ENCODE assay signal across 16 cellular contexts in the genomic region with DNA sequence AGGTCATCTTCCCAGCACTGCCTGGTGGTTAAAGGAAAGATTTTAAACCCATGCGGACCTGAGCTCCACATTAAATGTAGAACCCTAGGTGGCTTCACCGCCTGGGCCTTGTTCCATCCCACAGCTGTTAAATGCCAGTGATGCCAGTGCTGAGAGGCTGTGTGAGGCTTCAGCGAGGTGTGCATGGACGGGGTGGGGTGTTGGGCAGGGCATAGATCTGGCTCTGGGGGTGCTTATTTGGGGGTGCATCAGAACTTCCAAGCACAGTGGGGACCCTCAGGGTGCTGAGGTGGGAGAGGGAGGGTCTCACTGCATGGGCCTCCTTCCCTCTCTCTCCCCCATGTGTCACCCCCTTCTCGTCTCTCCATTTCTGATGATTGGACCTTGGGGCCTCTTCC.
DNase-seq lines count a peak whose midpoint lies in the region; ATAC-seq and TF ChIP-seq lines count a peak whose summit lies in the region.
"Had no signal": no experiment of that assay in that cellular context is flagged by ENCODE, and none has a peak within 500 bp of the region (broad histone marks: within the 10 kb centered on the region; RNA-seq: fewer than 3 reads in every experiment).

No MANE protein-coding gene starts in this region.

- peaks cover 0 to 3% of the 10 kb centered on the region in 2 experiments; a peak in 3 of 5 replicates for H3K9me3 Mint-ChIP-seq in H9
- peaks cover under 1% of the 10 kb centered on the region for H3K9me3 Mint-ChIP-seq in chondrocyte (ENCODE audit: low read depth)
- H3K9me3 Mint-ChIP-seq: CD8-positive, alpha-beta T cell had no signal

- no peak overlapping the region for H4K91ac ChIP-seq in H9 (ENCODE audit: insufficient read length, low read depth, low read length)

- no peaks in the 10 kb centered on the region for H3K23me2 ChIP-seq in H9 (ENCODE audit: insufficient read length, low read depth, low read length, poor library complexity, severe bottlenecking)

- H2AK5ac ChIP-seq in H9 (ENCODE audit: insufficient read length, low read length), result no peak overlapping the region

- H3K4me3 Mint-ChIP-seq in H9 (no peak overlapping the region), chondrocyte (ENCODE audit: unreplicated experiment) (no peak overlapping the region)
- H3K4me3 Mint-ChIP-seq: B cell; CD8-positive, alpha-beta T cell had no signal

- no peak overlapping the region for H4K8ac ChIP-seq in H9 (replicated peaks; ENCODE audit: insufficient read length, low read depth, low read length)

- no peaks in the 10 kb centered on the region for H3K79me2 ChIP-seq in H9 (ENCODE audit: insufficient read depth, low read length)

- H3K56ac ChIP-seq in H9 (ENCODE audit: insufficient read length, low read depth, low read length), result no peak overlapping the region

- H2BK20ac ChIP-seq in H9 (ENCODE audit: low read depth, low read length, poor library complexity, severe bottlenecking), result no peak overlapping the region

- no CpG with 5 or more reads among the region's 5 CpGs for WGBS in H9 (ENCODE audit: extremely low coverage, insufficient read length, low lambda C conversion rate)

- H3K79me1 ChIP-seq in H9 (ENCODE audit: insufficient read depth, low read depth, low read length, poor library complexity, severe bottlenecking), result no peaks in the 10 kb centered on the region

- peak overlapping the region; percentile 27; the same call in 1 of the 2 replicates for H3K14ac ChIP-seq in H9 (ENCODE audit: insufficient read depth, low read length)

- H3K9ac ChIP-seq in H9 (ENCODE audit: extremely low read depth, insufficient read length, low read length), result no peak overlapping the region
- H3K9ac ChIP-seq: BLaER1 treated with 17β-estradiol and CSF1 and Interleukin-3, amounts not matched to agents 10 nM and 100 nM; GM23248 had no signal

- H3K18ac ChIP-seq in H9 (ENCODE audit: insufficient read length, low read depth, low read length), result no peak overlapping the region

- H3K4me2 ChIP-seq in H9 (ENCODE audit: insufficient read depth, insufficient read length, low read length), result no peak overlapping the region
- H3K4me2 ChIP-seq: BLaER1 treated with 17β-estradiol and CSF1 and Interleukin-3, amounts not matched to agents 10 nM and 100 nM had no signal

- H3K9me3 ChIP-seq in H9 (ENCODE audit: control insufficient read depth, low read depth, low read length), result no peaks in the 10 kb centered on the region

- peaks cover 29% of the 10 kb centered on the region for H3K27me3 Mint-ChIP-seq in H9 (ENCODE audit: low read depth)
- peaks cover 16% of the 10 kb centered on the region for H3K27me3 Mint-ChIP-seq in chondrocyte (ENCODE audit: low read depth)

- TF ChIP-seq CTCF in H9 (conservative IDR thresholded peaks at IDR 0.05) (no peak), chondrocyte (IDR thresholded peaks at IDR 0.05) (no peak)

- ATAC-seq in left lobe of liver, result no peak
- no peak for ATAC-seq in sciatic nerve
- ATAC-seq: CD8-positive, alpha-beta T cell had no signal

- H3K4me1 Mint-ChIP-seq in H9 (peaks cover 37 to 39% of the 10 kb centered on the region in 2 experiments), chondrocyte (ENCODE audit: low read depth) (no peaks in the 10 kb centered on the region)
- H3K4me1 Mint-ChIP-seq: B cell had no signal

- no peak overlapping the region for H3K27ac ChIP-seq in H9 (ENCODE audit: insufficient read length, low read depth, low read length)
- H3K27ac ChIP-seq: BLaER1 treated with 17β-estradiol and CSF1 and Interleukin-3, amounts not matched to agents 10 nM and 100 nM; GM23248 had no signal

- H3K27ac Mint-ChIP-seq in H9 (no peak overlapping the region; a peak in 1 of 7 replicates), chondrocyte (ENCODE audit: unreplicated experiment) (no peak overlapping the region)
- H3K27ac Mint-ChIP-seq: B cell; CD8-positive, alpha-beta T cell had no signal

- H4K5ac ChIP-seq in H9 (ENCODE audit: insufficient read length, low read depth, low read length), result no peak overlapping the region

- no peak overlapping the region for H2AFZ ChIP-seq in H9 (ENCODE audit: low read length)
- H2AFZ ChIP-seq: GM23248 had no signal

- no peaks in the 10 kb centered on the region for H4K20me1 ChIP-seq in H9 (ENCODE audit: control insufficient read depth, insufficient read depth, insufficient read length)
- H4K20me1 ChIP-seq: BLaER1 treated with 17β-estradiol and CSF1 and Interleukin-3, amounts not matched to agents 10 nM and 100 nM had no signal

- no peak overlapping the region for H2BK15ac ChIP-seq in H9 (ENCODE audit: low read depth, low read length)

- no peak overlapping the region for H3K23ac ChIP-seq in H9 (ENCODE audit: insufficient read length, low read depth, low read length)

- intact Hi-C loops in sciatic nerve (cut with DNase I), result no loop called here

- H3T11ph ChIP-seq in H9 (ENCODE audit: low read length), result no peak overlapping the region

- H3K4me1 ChIP-seq in H9 (ENCODE audit: insufficient read depth, low read length), result peaks cover 9% of the 10 kb centered on the region; the same call in 1 of the 2 replicates

- DNase-seq in H9 (no peak), chondrocyte (ENCODE audit: low spot score) (peak; percentile 56), left lobe of liver (ENCODE audit: low spot score) (peak; percentile 29), sciatic nerve (ENCODE audit: low spot score) (peak; percentile 41), iPS-NIHi7 (ENCODE audit: extremely low spot score) (no peak), GM03348 (ENCODE audit: low spot score) (no peak), NCI-H2171 treated with DMSO at 0.1 percent for 48 hours (lab: John Stamatoyannopoulos, UW) (no peak)
- DNase-seq: CD8-positive, alpha-beta T cell; DMS 273 treated with DMSO at 0.1 percent for 48 hours; DMS53; DND-41; EL; GM23248; IMR-90 had no signal

- H3K36me3 Mint-ChIP-seq in H9 (ENCODE audit: insufficient read depth in 1 of 3, low read depth in 3 of 3) (no peaks in the 10 kb centered on the region; a peak in 1 of 7 replicates), chondrocyte (ENCODE audit: low read depth) (no peaks in the 10 kb centered on the region)
- H3K36me3 Mint-ChIP-seq: CD8-positive, alpha-beta T cell had no signal

- no peak overlapping the region for H3K4ac ChIP-seq in H9 (ENCODE audit: low read depth, low read length)

- no peak overlapping the region for H2BK120ac ChIP-seq in H9 (ENCODE audit: low read depth, low read length, poor library complexity, severe bottlenecking)

- H2BK5ac ChIP-seq in H9 (ENCODE audit: insufficient read length, low read length), result no peak overlapping the region

- no peak overlapping the region for H2BK12ac ChIP-seq in H9 (ENCODE audit: insufficient read length, low read depth, low read length)

- no peaks in the 10 kb centered on the region for H3K27me3 ChIP-seq in H9 (ENCODE audit: insufficient read depth, low read length)
- H3K27me3 ChIP-seq: BLaER1 treated with 17β-estradiol and CSF1 and Interleukin-3, amounts not matched to agents 10 nM and 100 nM had no signal

Comparison
In these comparisons a context has a peak if more than half of its experiments do, and no peak if none do; other contexts are left out.
1. DNase-seq: peak in chondrocyte (single experiment), left lobe of liver (single experiment) and sciatic nerve (single experiment); none in H9 (single experiment), iPS-NIHi7 (single experiment), GM03348 (single experiment) and NCI-H2171 treated with DMSO at 0.1 percent for 48 hours (single experiment).